In genomic region chr1:225843426-225843795, GRCh38 we compare ENCODE assay signal across 22 cellular contexts. TPM values are rescaled to one million over a fixed set of nuclear protein-coding genes. Genes with fewer than 3 reads are reported as not detected.
DNase-seq lines count a peak whose midpoint lies in the region; ATAC-seq and TF ChIP-seq lines count a peak whose summit lies in the region.
"Had no signal": no experiment of that assay in that cellular context is flagged by ENCODE, and none has a peak within 500 bp of the region (broad histone marks: within the 10 kb centered on the region; RNA-seq: fewer than 3 reads in every experiment).

No MANE protein-coding gene starts in this region.

- H3K9me3 ChIP-seq in CD4-positive, alpha-beta T cell (ENCODE audit: control insufficient read depth, low read length), result no peaks in the 10 kb centered on the region
- H3K9me3 ChIP-seq in IMR-90 (ENCODE audit: control insufficient read depth, insufficient read depth, low read length) (no peaks in the 10 kb centered on the region), endodermal cell (ENCODE audit: control insufficient read depth, low read length) (no peaks in the 10 kb centered on the region), neuronal stem cell (replicated peaks in 1 of 2; ENCODE audit: control insufficient read depth in 2 of 2, insufficient read depth in 1 of 2, low read depth in 1 of 2, low read length in 2 of 2) (no peaks in the 10 kb centered on the region), transverse colon (no peaks in the 10 kb centered on the region), psoas muscle (no peaks in the 10 kb centered on the region)
- H3K9me3 ChIP-seq: MG63 had no signal

- H3K9me1 ChIP-seq in IMR-90 (ENCODE audit: insufficient read depth, low read length), result no peaks in the 10 kb centered on the region

- no peak overlapping the region for H3K23ac ChIP-seq in IMR-90 (ENCODE audit: low read depth, low read length)
- peak overlapping the region; percentile 50 for H3K23ac ChIP-seq in neuronal stem cell (ENCODE audit: low read depth, low read length, poor library complexity)

- TF ChIP-seq RAD21 in IMR-90 (IDR thresholded peaks at IDR 0.05; ENCODE audit: low read length), result no peak

- TF ChIP-seq EP300 in transverse colon (IDR thresholded peaks at IDR 0.05; ENCODE audit: low read depth), result no peak

- POLR2A ChIA-PET in CD4-positive, alpha-beta T cell (lab: Charles Lee), result interaction anchor here (1.3 to 5.6 kb wide), 4 partner anchors 8 to 81 kb away, joined by 4 to 23 read pairs (median 6); partner anchors contain the start of genes PYCR2, SRP9 and TMEM63A
- POLR2A ChIA-PET in IMR-90 (lab: Charles Lee; ENCODE audit: unreplicated experiment), result no interaction called here

- no peak overlapping the region for H2BK5ac ChIP-seq in IMR-90 (ENCODE audit: low read depth, low read length, poor library complexity, severe bottlenecking)
- H2BK5ac ChIP-seq in neuronal stem cell (ENCODE audit: low read length), result no peak overlapping the region

- no peak overlapping the region for H3K4me3 Mint-ChIP-seq in CD4-positive, alpha-beta T cell
- H3K4me3 Mint-ChIP-seq in endodermal cell, result no peak overlapping the region
- H3K4me3 Mint-ChIP-seq: activated CD8-positive, alpha-beta memory T cell treated with anti-CD3 and anti-CD28 coated beads, Interleukin-2, amount 10 ng/mL, durations not matched to agents 7 days and 5 days; activated T-helper 1 cell treated with anti-CD3 and anti-CD28 coated beads, Interleukin-12 subunit alpha, Interleukin-12 subunit beta, Interleukin-2, Interleukin-4 antibody, amounts not matched to agents 30 ng/mL and 10 ng/mL and 1 ng/mL, durations not matched to agents 14 hours and 24 hours and 36 hours had no signal

- no peak overlapping the region for H3K4me3 ChIP-seq in IMR-90 (ENCODE audit: insufficient read depth, low read depth, low read length)
- H3K4me3 ChIP-seq in endodermal cell (ENCODE audit: low read length), result no peak overlapping the region
- no peak overlapping the region for H3K4me3 ChIP-seq in neuronal stem cell (ENCODE audit: low read length in 2 of 2)
- no peak overlapping the region for H3K4me3 ChIP-seq in transverse colon
- no peak overlapping the region for H3K4me3 ChIP-seq in psoas muscle
- H3K4me3 ChIP-seq: K562, MG63, skin epidermis had no signal

- no peaks in the 10 kb centered on the region for H4K20me1 ChIP-seq in IMR-90 (ENCODE audit: insufficient read depth, low read length)

- H3K4me1 ChIP-seq in IMR-90 (ENCODE audit: control insufficient read depth, insufficient read depth, low read length), result peaks cover 2% of the 10 kb centered on the region; the same call in 1 of the 2 replicates
- H3K4me1 ChIP-seq in endodermal cell (ENCODE audit: control insufficient read depth, insufficient read depth, low read length), result peaks cover 2% of the 10 kb centered on the region
- peaks cover 0 to 2% of the 10 kb centered on the region in 2 donors for H3K4me1 ChIP-seq in neuronal stem cell (ENCODE audit: control insufficient read depth in 2 of 2, insufficient read depth in 1 of 2, low read depth in 1 of 2, low read length in 2 of 2)
- peaks cover 0 to 15% (median 13%) of the 10 kb centered on the region in 4 donors for H3K4me1 ChIP-seq in transverse colon
- H3K4me1 ChIP-seq in psoas muscle, result no peaks in the 10 kb centered on the region

- peaks cover 22% of the 10 kb centered on the region for H3K36me3 Mint-ChIP-seq in CD4-positive, alpha-beta T cell (ENCODE audit: low read depth)
- H3K36me3 Mint-ChIP-seq in endodermal cell (ENCODE audit: low read depth), result peaks cover 53% of the 10 kb centered on the region
- H3K36me3 Mint-ChIP-seq: activated CD8-positive, alpha-beta memory T cell treated with anti-CD3 and anti-CD28 coated beads, Interleukin-2, amount 10 ng/mL, durations not matched to agents 7 days and 5 days had no signal

- H3K14ac ChIP-seq in IMR-90 (replicated peaks; ENCODE audit: low read depth, low read length) (no peak overlapping the region), neuronal stem cell (ENCODE audit: low read length) (no peak overlapping the region)

- no peak overlapping the region for H3K9ac ChIP-seq in IMR-90 (ENCODE audit: low read depth, low read length)
- H3K9ac ChIP-seq in endodermal cell (ENCODE audit: extremely low read depth, low read length, poor library complexity, severe bottlenecking), result no peak overlapping the region
- no peak overlapping the region for H3K9ac ChIP-seq in neuronal stem cell (ENCODE audit: low read depth, low read length, poor library complexity)

- H2BK15ac ChIP-seq in IMR-90 (ENCODE audit: low read depth, low read length), result no peak overlapping the region
- H2BK15ac ChIP-seq in neuronal stem cell (ENCODE audit: low read length), result no peak overlapping the region

- DNase-seq in CD4-positive, alpha-beta T cell, result no peak
- DNase-seq in IMR-90 (no peak), endodermal cell (peak; percentile 50), neuronal stem cell (ENCODE audit: low spot score) (no peak), transverse colon (no peak), HuH-7.5 (ENCODE audit: low spot score) (no peak), psoas muscle (no peak)
- DNase-seq: activated CD4-positive, alpha-beta T cell treated with anti-CD3 and anti-CD28 coated beads, Interleukin-2, amount 50 U/mL, for 1 hour; activated CD8-positive, alpha-beta memory T cell treated with anti-CD3 and anti-CD28 coated beads, Interleukin-2, amount 10 ng/mL, durations not matched to agents 7 days and 5 days; effector memory CD4-positive, alpha-beta T cell; kidney glomerular epithelial cell; MG63; NCI-H1417 treated with DMSO at 0.1 percent for 48 hours; stimulated activated CD4-positive, alpha-beta T cell treated with anti-CD3 and anti-CD28 coated beads, Interleukin-1b, Interleukin-23, amount 100 ng/mL, for 48 hours had no signal

- H3K27me3 Mint-ChIP-seq in CD4-positive, alpha-beta T cell, result no peaks in the 10 kb centered on the region
- H3K27me3 Mint-ChIP-seq in endodermal cell (ENCODE audit: insufficient read depth), result no peaks in the 10 kb centered on the region
- H3K27me3 Mint-ChIP-seq: activated CD8-positive, alpha-beta memory T cell treated with anti-CD3 and anti-CD28 coated beads, Interleukin-2, amount 10 ng/mL, durations not matched to agents 7 days and 5 days had no signal

- H4K91ac ChIP-seq in IMR-90 (ENCODE audit: insufficient read depth, low read depth, low read length) (no peak overlapping the region), neuronal stem cell (ENCODE audit: low read depth, low read length, poor library complexity) (no peak overlapping the region)

- CTCF ChIA-PET in CD4-positive, alpha-beta T cell (lab: Charles Lee), result no interaction called here
- CTCF ChIA-PET in IMR-90 (lab: Yijun Ruan, JAX), result no interaction called here

- H3K4me2 ChIP-seq in IMR-90 (ENCODE audit: low read depth, low read length), result no peak overlapping the region
- H3K4me2 ChIP-seq in neuronal stem cell (ENCODE audit: insufficient read depth, low read length, poor library complexity, severe bottlenecking), result no peak overlapping the region

- H3K9me3 Mint-ChIP-seq in CD4-positive, alpha-beta T cell, result no peaks in the 10 kb centered on the region
- no peaks in the 10 kb centered on the region for H3K9me3 Mint-ChIP-seq in endodermal cell
- H3K9me3 Mint-ChIP-seq: activated naive CD4-positive, alpha-beta T cell treated with anti-CD3 and anti-CD28 coated beads, Interleukin-2, amount 50 U/mL, for 72 hours; activated T-helper 1 cell treated with anti-CD3 and anti-CD28 coated beads, Interleukin-12 subunit alpha, Interleukin-12 subunit beta, Interleukin-2, Interleukin-4 antibody, amounts not matched to agents 30 ng/mL and 10 ng/mL and 1 ng/mL, durations not matched to agents 14 hours and 24 hours and 36 hours had no signal

- H2AFZ ChIP-seq in IMR-90 (replicated peaks; ENCODE audit: low read length, poor library complexity) (peak overlapping the region; percentile 17), neuronal stem cell (ENCODE audit: low read length) (no peak overlapping the region)

- H3K18ac ChIP-seq in IMR-90 (ENCODE audit: low read depth, low read length), result no peak overlapping the region
- no peak overlapping the region for H3K18ac ChIP-seq in neuronal stem cell (ENCODE audit: low read length)

- H2BK20ac ChIP-seq in IMR-90 (ENCODE audit: low read depth, low read length), result no peak overlapping the region

- no peaks in the 10 kb centered on the region for H3K27me3 ChIP-seq in CD4-positive, alpha-beta T cell (ENCODE audit: control insufficient read depth, insufficient read depth, low read length)
- H3K27me3 ChIP-seq in IMR-90 (ENCODE audit: control insufficient read depth, insufficient read depth, low read length) (no peaks in the 10 kb centered on the region), endodermal cell (ENCODE audit: control insufficient read depth, insufficient read depth, low read length, poor library complexity, severe bottlenecking) (no peaks in the 10 kb centered on the region), neuronal stem cell (ENCODE audit: control insufficient read depth in 3 of 3, insufficient read depth in 3 of 3, low read depth in 1 of 3, low read length in 3 of 3) (no peaks in the 10 kb centered on the region), transverse colon (no peaks in the 10 kb centered on the region), psoas muscle (ENCODE audit: insufficient read depth in 3 of 3, low read length in 2 of 3) (no peaks in the 10 kb centered on the region)
- H3K27me3 ChIP-seq: MG63 had no signal

- no peak for TF ChIP-seq POLR2A in IMR-90 (IDR thresholded peaks at IDR 0.05; ENCODE audit: low read depth, low read length)
- TF ChIP-seq POLR2A in transverse colon (IDR thresholded peaks at IDR 0.05), result no peak

- H3K36me3 ChIP-seq in IMR-90 (ENCODE audit: control insufficient read depth, insufficient read depth, low read length) (peaks cover 48% of the 10 kb centered on the region), endodermal cell (ENCODE audit: control insufficient read depth, insufficient read depth, low read length) (peaks cover 86% of the 10 kb centered on the region), neuronal stem cell (replicated peaks in 1 of 2; ENCODE audit: control insufficient read depth in 2 of 2, insufficient read depth in 2 of 2, low read length in 2 of 2) (peaks cover 9 to 61% of the 10 kb centered on the region in 2 donors), transverse colon (peaks cover 0 to 7% (median 2%) of the 10 kb centered on the region in 4 donors), psoas muscle (ENCODE audit: insufficient read depth in 1 of 2, low read depth in 1 of 2) (peaks cover 0 to 100% of the 10 kb centered on the region in 2 donors)

- no peak overlapping the region for H2AK9ac ChIP-seq in IMR-90 (replicated peaks; ENCODE audit: low read depth, low read length, poor library complexity)

- H2AK5ac ChIP-seq in IMR-90 (ENCODE audit: low read depth, low read length) (no peak overlapping the region), neuronal stem cell (ENCODE audit: low read depth, low read length) (no peak overlapping the region)

- H3K27ac ChIP-seq in CD4-positive, alpha-beta T cell (ENCODE audit: low read depth, low read length), result no peak overlapping the region
- H3K27ac ChIP-seq in IMR-90 (ENCODE audit: insufficient read depth, low read length) (no peak overlapping the region), endodermal cell (ENCODE audit: low read depth, low read length) (no peak overlapping the region), neuronal stem cell (replicated peaks; ENCODE audit: low read length) (no peak overlapping the region), transverse colon (no peak overlapping the region), psoas muscle (no peak overlapping the region)
- H3K27ac ChIP-seq: skin epidermis had no signal

- dilution Hi-C loops in IMR-90 (cut with HindIII; ENCODE audit: low sequenced_read_pairs, unreplicated experiment), result no loop called here

- H3K27ac Mint-ChIP-seq in CD4-positive, alpha-beta T cell, result peak overlapping the region; percentile 69
- H3K27ac Mint-ChIP-seq in endodermal cell, result peak overlapping the region; percentile 12
- H3K27ac Mint-ChIP-seq: activated CD8-positive, alpha-beta memory T cell treated with anti-CD3 and anti-CD28 coated beads, Interleukin-2, amount 10 ng/mL, durations not matched to agents 7 days and 5 days had no signal

- no peak overlapping the region for H2BK12ac ChIP-seq in neuronal stem cell (ENCODE audit: low read length)

- no peak overlapping the region for H3K56ac ChIP-seq in IMR-90 (ENCODE audit: extremely low read depth, insufficient read depth, low read length)

- no peak overlapping the region for H3K4ac ChIP-seq in IMR-90 (ENCODE audit: low read depth, low read length)
- H3K4ac ChIP-seq in neuronal stem cell (ENCODE audit: low read length), result no peak overlapping the region

- BruUV-seq in IMR-90 (replicated peaks; lab: Mats Ljungman, UMichigan), result no TSS peak

- H2BK120ac ChIP-seq in IMR-90 (ENCODE audit: low read depth, low read length) (no peak overlapping the region), neuronal stem cell (ENCODE audit: low read depth, low read length) (no peak overlapping the region)

- intact Hi-C loops in CD4-positive, alpha-beta T cell (cut with DNase I, micrococcal nuclease), result loop anchor here in 1 of 2 experiments (5.0 to 10.0 kb wide), 3 partner anchors 71 to 366 kb away; no protein-coding TSS in a partner anchor
- intact Hi-C loops in IMR-90 (cut with micrococcal nuclease) (loop anchor here (10.0 kb wide), 1 partner anchor 131 kb away; no protein-coding TSS in a partner anchor), transverse colon (cut with DNase I; ENCODE audit: low total_unique reads) (loop anchor here (10.0 kb wide), 1 partner anchor 69 kb away; the partner anchor contains the start of gene SRP9), psoas muscle (cut with DNase I) (loop anchor here in 1 of 2 donors (1.0 kb wide), 1 partner anchor 367 kb away; no protein-coding TSS in a partner anchor)

- H3K4me1 Mint-ChIP-seq in CD4-positive, alpha-beta T cell (ENCODE audit: low read depth), result peaks cover 47% of the 10 kb centered on the region
- H3K4me1 Mint-ChIP-seq in endodermal cell, result peaks cover 14% of the 10 kb centered on the region

- in situ Hi-C loops in IMR-90 (cut with MboI; ENCODE audit: low sequenced_read_pairs) (loop anchor here (10.0 kb wide), 1 partner anchor 369 kb away; no protein-coding TSS in a partner anchor), transverse colon (cut with MboI; ENCODE audit: low pct_ligation_motif_present in 1 of 4, low pct_unique_long_range_greater_than_20kb in 1 of 4, low sequenced_read_pairs in 3 of 4) (no loop called here)

- H4K5ac ChIP-seq in IMR-90 (ENCODE audit: low read depth, low read length), result no peak overlapping the region

- WGBS in IMR-90 (ENCODE audit: extremely low coverage in 2 of 2, insufficient read length in 1 of 2), 2 experiments, result 91% methylated on average over 4 of the region's 6 CpGs; no CpG with 5 or more reads in 1 of the 2 experiments
- 92 to 96% methylated on average over 4 to 6 of the region's 6 CpGs for WGBS in endodermal cell (ENCODE audit: insufficient coverage in 1 of 2, insufficient read length in 1 of 2), 2 experiments
- WGBS in neuronal stem cell (ENCODE audit: extremely low coverage in 2 of 2, insufficient read length in 2 of 2, insufficient replicate concordance in 1 of 2), 2 donors, result no CpG with 5 or more reads among the region's 6 CpGs
- 74 to 83% methylated on average over 5 to 6 of the region's 6 CpGs for WGBS in transverse colon (ENCODE audit: low coverage in 1 of 2), 2 donors
- WGBS in psoas muscle, 3 donors, result 76 to 78% (median 76%) methylated on average over 6 of the region's 6 CpGs

- no peak for ATAC-seq in CD4-positive, alpha-beta T cell (ENCODE audit: poor library complexity)
- no peak for ATAC-seq in IMR-90 (ENCODE audit: low read depth)
- no peak for ATAC-seq in psoas muscle
- ATAC-seq in HG02623 (IDR thresholded peaks at IDR 0.05; ENCODE audit: unreplicated experiment), result no peak
- ATAC-seq: activated CD8-positive, alpha-beta memory T cell treated with anti-CD3 and anti-CD28 coated beads, Interleukin-2, amount 10 ng/mL, durations not matched to agents 7 days and 5 days; activated naive CD4-positive, alpha-beta T cell treated with anti-CD3 and anti-CD28 coated beads, Interleukin-2, amount 50 U/mL, for 72 hours; K562; SK-N-SH treated with all-trans-retinoic acid at 6 μM for 48 hours had no signal

- no peak for TF ChIP-seq CTCF in CD4-positive, alpha-beta T cell (IDR thresholded peaks at IDR 0.05)
- TF ChIP-seq CTCF in IMR-90 (conservative IDR thresholded peaks at IDR 0.05; ENCODE audit: low read depth, low read length), result no peak
- no peak for TF ChIP-seq CTCF in endodermal cell (conservative IDR thresholded peaks at IDR 0.05)
- TF ChIP-seq CTCF in transverse colon (IDR thresholded peaks at IDR 0.05), result no peak
- TF ChIP-seq CTCF in psoas muscle (IDR thresholded peaks at IDR 0.05), result no peak

- H3K79me1 ChIP-seq in IMR-90 (ENCODE audit: low read depth in 1 of 2, low read length in 2 of 2), result no peaks in the 10 kb centered on the region
- no peaks in the 10 kb centered on the region for H3K79me1 ChIP-seq in neuronal stem cell (ENCODE audit: low read depth, low read length)

- H4K8ac ChIP-seq in IMR-90 (ENCODE audit: low read depth in 2 of 2, low read length in 2 of 2) (no peak overlapping the region), neuronal stem cell (ENCODE audit: low read depth, low read length) (no peak overlapping the region)

RNA-seq across cellular contexts. Expression of gene EPHX1, which starts 33.5 kb away (rescaled TPM):
- under 1 TPM; 0.34 to 0.47 TPM for total RNA-seq in CD4-positive, alpha-beta T cell
- 16.9 and 20.3 TPM in 2 replicates for total RNA-seq in IMR-90 (2012; rRNA removed)
- 33.8 and 46.3 TPM in 2 replicates for polyA plus RNA-seq in IMR-90 (2012; rRNA removed)
- polyA plus RNA-seq in IMR-90 (2012; cell fraction: cytosol; rRNA removed), result 35.7 and 36.6 TPM in 2 replicates
- 14.3 and 16.2 TPM in 2 replicates for polyA plus RNA-seq in IMR-90 (2012; cell fraction: nucleus; rRNA removed; ENCODE audit: low replicate concordance)
- 10 to 100 TPM; 49.2 to 84.1 TPM for total RNA-seq in endodermal cell
- 28.4 TPM for polyA plus RNA-seq in endodermal cell (2013, experiment 1 of 2)
- polyA plus RNA-seq in endodermal cell (2013, experiment 2 of 2), result 31.2 TPM
- 9.9 TPM for polyA plus RNA-seq in neuronal stem cell (2013, experiment 1 of 2)
- 9.9 TPM for polyA plus RNA-seq in neuronal stem cell (2013, experiment 2 of 2)
- 100 to 1,000 TPM in 1 of 4 donors, 10 to 100 TPM in 3; 56.9 to 114 (median 90.6) TPM for total RNA-seq in transverse colon
- total RNA-seq in psoas muscle, result 100 to 1,000 TPM in 2 of 4 donors, 10 to 100 TPM in 2; 65.8 to 209 (median 98.1) TPM
- 100 to 1,000 TPM in 1 of 3 donors, 10 to 100 TPM in 2; 19.4 to 118 (median 60.4) TPM for polyA plus RNA-seq in psoas muscle

RNA-seq across cellular contexts. Expression of gene TMEM63A, which starts 38.8 kb away (rescaled TPM):
- total RNA-seq in CD4-positive, alpha-beta T cell, result 100 to 1,000 TPM; 199 to 204 TPM
- total RNA-seq in IMR-90 (2012; rRNA removed), result 4.7 and 5.6 TPM in 2 replicates
- 23.3 and 23.4 TPM in 2 replicates for polyA plus RNA-seq in IMR-90 (2012; rRNA removed)
- 6.1 and 8.6 TPM in 2 replicates for polyA plus RNA-seq in IMR-90 (2012; cell fraction: cytosol; rRNA removed)
- polyA plus RNA-seq in IMR-90 (2012; cell fraction: nucleus; rRNA removed; ENCODE audit: low replicate concordance), result 206 and 213 TPM in 2 replicates
- 100 to 1,000 TPM; 194 to 232 TPM for total RNA-seq in endodermal cell
- polyA plus RNA-seq in endodermal cell (2013, experiment 1 of 2), result 34.7 TPM
- polyA plus RNA-seq in endodermal cell (2013, experiment 2 of 2), result 38.8 TPM
- polyA plus RNA-seq in neuronal stem cell (2013, experiment 1 of 2), result 9.6 TPM
- polyA plus RNA-seq in neuronal stem cell (2013, experiment 2 of 2), result 8.6 TPM
- total RNA-seq in transverse colon, result 100 to 1,000 TPM; 104 to 256 (median 180) TPM
- total RNA-seq in psoas muscle, result 10 to 100 TPM; 12.7 to 17.9 (median 16.0) TPM
- 10 to 100 TPM in 2 of 3 donors, 1 to 10 TPM in 1; 7.1 to 14.2 (median 11.4) TPM for polyA plus RNA-seq in psoas muscle

RNA-seq across cellular contexts. Expression of gene LEFTY1, which starts 45.5 kb away (rescaled TPM):
- total RNA-seq in CD4-positive, alpha-beta T cell, result not detected
- total RNA-seq in IMR-90 (2012; rRNA removed), result not detected in 2 replicates
- polyA plus RNA-seq in IMR-90 (2012; rRNA removed), result not detected in 2 replicates
- polyA plus RNA-seq in IMR-90 (2012; cell fraction: cytosol; rRNA removed), result not detected in 2 replicates
- 0.07 TPM in 1 of 2 replicates, not detected in the other for polyA plus RNA-seq in IMR-90 (2012; cell fraction: nucleus; rRNA removed; ENCODE audit: low replicate concordance)
- 100 to 1,000 TPM in 1 of 2 donors, 10 to 100 TPM in 1; 76.0 to 660 TPM for total RNA-seq in endodermal cell
- polyA plus RNA-seq in endodermal cell (2013, experiment 1 of 2), result 184 TPM
- polyA plus RNA-seq in endodermal cell (2013, experiment 2 of 2), result 274 TPM
- 0.33 TPM for polyA plus RNA-seq in neuronal stem cell (2013, experiment 1 of 2)
- polyA plus RNA-seq in neuronal stem cell (2013, experiment 2 of 2), result 0.21 TPM
- total RNA-seq in transverse colon, result 100 to 1,000 TPM in 3 of 4 donors, 10 to 100 TPM in 1; 86.0 to 320 (median 214) TPM
- under 1 TPM in 1 of 4 donors, not detected in 3; 0.26 TPM for total RNA-seq in psoas muscle
- polyA plus RNA-seq in psoas muscle, result under 1 TPM in 2 of 3 donors, not detected in 1; 0.08 to 0.13 TPM
- total RNA-seq: activated CD8-positive, alpha-beta memory T cell treated with anti-CD3 and anti-CD28 coated beads, Interleukin-2, amount 10 ng/mL, durations not matched to agents 7 days and 5 days; activated T-helper 1 cell treated with anti-CD3 and anti-CD28 coated beads, Interleukin-12 subunit alpha, Interleukin-12 subunit beta, Interleukin-2, Interleukin-4 antibody, amounts not matched to agents 30 ng/mL and 10 ng/mL and 1 ng/mL, durations not matched to agents 14 hours and 24 hours and 36 hours; fibroblast of lung; lung microvascular endothelial cell had no signal
- polyA plus RNA-seq: fibroblast of lung had no signal

Comparison
In these comparisons a context has a peak if more than half of its experiments do, and no peak if none do; other contexts are left out.
1. RNA of gene EPHX1, which starts 33.5 kb away (total RNA-seq): 65.8 to 209 TPM in psoas muscle, 56.9 to 114 TPM in transverse colon, 49.2 to 84.1 TPM in endodermal cell and 16.9 to 20.3 TPM in IMR-90; 0.34 to 0.47 TPM in CD4-positive, alpha-beta T cell; every median in the first group is over 10 times any median in the second.
2. RNA of gene TMEM63A, which starts 38.8 kb away (total RNA-seq): 194 to 232 TPM in endodermal cell, 199 to 204 TPM in CD4-positive, alpha-beta T cell and 104 to 256 TPM in transverse colon; 12.7 to 17.9 TPM in psoas muscle and 4.7 to 5.6 TPM in IMR-90; every median in the first group is over 4 times any median in the second.
3. RNA of gene LEFTY1, which starts 45.5 kb away (total RNA-seq): 76.0 to 660 TPM in endodermal cell and 86.0 to 320 TPM in transverse colon; 0.26 TPM in psoas muscle, not detected in CD4-positive, alpha-beta T cell and not detected in IMR-90; every median in the first group is over 10 times any median in the second.